Comparison of ENCODE assay signal across 30 cellular contexts in the genomic region with DNA sequence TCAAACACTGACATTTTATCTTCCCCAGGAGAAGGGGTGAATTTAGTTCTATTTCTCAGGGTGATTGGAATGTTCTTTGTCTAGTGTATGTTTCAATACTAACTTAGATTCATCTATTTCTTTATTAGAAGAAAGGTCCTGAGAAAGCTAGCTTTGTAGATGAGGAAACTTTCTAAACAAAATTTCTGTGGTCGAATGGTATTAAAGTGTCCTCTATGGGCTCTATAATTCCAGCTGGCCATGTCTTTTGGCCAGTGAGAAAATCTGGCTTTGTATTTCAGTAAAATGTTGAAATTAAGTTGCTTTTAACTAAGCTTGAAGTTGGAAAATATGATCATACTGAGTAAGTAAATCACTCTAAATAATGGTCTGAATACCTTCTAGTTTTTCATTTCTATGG.
"Had no signal": no experiment of that assay in that cellular context is flagged by ENCODE, and none has a peak within 500 bp of the region (broad histone marks: within the 10 kb centered on the region; RNA-seq: fewer than 3 reads in every experiment).

No MANE protein-coding gene starts in this region.

- H3K27ac Mint-ChIP-seq: activated CD4-positive, alpha-beta memory T cell treated with anti-CD3 and anti-CD28 coated beads for 36 hours; activated CD4-positive, alpha-beta T cell treated with anti-CD3 and anti-CD28 coated beads for 36 hours; activated CD4-positive, alpha-beta T cell treated with anti-CD3 and anti-CD28 coated beads, Interleukin-2, amount 10 ng/mL, durations not matched to agents 24 days and 14 days; activated CD8-positive, alpha-beta memory T cell treated with anti-CD3 and anti-CD28 coated beads, Interleukin-2, amount 10 ng/mL, durations not matched to agents 7 days and 5 days; activated CD8-positive, alpha-beta T cell treated with anti-CD3 and anti-CD28 coated beads, Interleukin-2, amount 10 ng/mL, durations not matched to agents 7 days and 5 days; activated naive CD4-positive, alpha-beta T cell treated with anti-CD3 and anti-CD28 coated beads, Interleukin-2, amount 10 ng/mL, durations not matched to agents 7 days and 5 days; activated naive CD4-positive, alpha-beta T cell treated with anti-CD3 and anti-CD28 coated beads, Interleukin-2, amount 50 U/mL, for 72 hours; activated naive CD8-positive, alpha-beta T cell treated with anti-CD3 and anti-CD28 coated beads, Interleukin-2, amount 10 ng/mL, durations not matched to agents 7 days and 5 days; brain; T-helper 17 cell had no signal

- H3K36me3 Mint-ChIP-seq: activated CD4-positive, alpha-beta memory T cell treated with anti-CD3 and anti-CD28 coated beads for 36 hours; activated CD8-positive, alpha-beta memory T cell treated with anti-CD3 and anti-CD28 coated beads, Interleukin-2, amount 10 ng/mL, durations not matched to agents 7 days and 5 days; activated naive CD4-positive, alpha-beta T cell treated with anti-CD3 and anti-CD28 coated beads, Interleukin-2, amount 10 ng/mL, durations not matched to agents 7 days and 5 days; activated naive CD4-positive, alpha-beta T cell treated with anti-CD3 and anti-CD28 coated beads, Interleukin-2, amount 50 U/mL, for 72 hours; activated naive CD8-positive, alpha-beta T cell treated with anti-CD3 and anti-CD28 coated beads, Interleukin-2, amount 10 ng/mL, durations not matched to agents 7 days and 5 days; brain had no signal

- H3K9me3 Mint-ChIP-seq: activated CD4-positive, alpha-beta memory T cell treated with anti-CD3 and anti-CD28 coated beads for 36 hours; activated CD4-positive, alpha-beta T cell treated with anti-CD3 and anti-CD28 coated beads, Interleukin-2, amount 10 ng/mL, durations not matched to agents 24 days and 14 days; activated naive CD4-positive, alpha-beta T cell treated with anti-CD3 and anti-CD28 coated beads, Interleukin-2, amount 10 ng/mL, durations not matched to agents 7 days and 5 days; activated naive CD4-positive, alpha-beta T cell treated with anti-CD3 and anti-CD28 coated beads, Interleukin-2, amount 50 U/mL, for 72 hours; activated naive CD8-positive, alpha-beta T cell treated with anti-CD3 and anti-CD28 coated beads, Interleukin-2, amount 10 ng/mL, durations not matched to agents 7 days and 5 days; brain had no signal

- H3K27ac ChIP-seq: ascending aorta, breast epithelium, cardiac muscle cell, colonic mucosa, epithelial cell of prostate, esophagus squamous epithelium, gastroesophageal sphincter, heart right ventricle had no signal

- H3K27me3 ChIP-seq: ascending aorta, breast epithelium, cardiac muscle cell, colonic mucosa, esophagus squamous epithelium, gastroesophageal sphincter, heart right ventricle had no signal

- H3K4me1 ChIP-seq: breast epithelium, colonic mucosa, heart right ventricle had no signal

- H3K4me1 Mint-ChIP-seq: activated CD4-positive, alpha-beta T cell treated with anti-CD3 and anti-CD28 coated beads for 36 hours; activated CD4-positive, alpha-beta T cell treated with anti-CD3 and anti-CD28 coated beads, Interleukin-2, amount 10 ng/mL, durations not matched to agents 24 days and 14 days; activated CD8-positive, alpha-beta memory T cell treated with anti-CD3 and anti-CD28 coated beads, Interleukin-2, amount 10 ng/mL, durations not matched to agents 7 days and 5 days; activated naive CD4-positive, alpha-beta T cell treated with anti-CD3 and anti-CD28 coated beads, Interleukin-2, amount 10 ng/mL, durations not matched to agents 7 days and 5 days; activated naive CD8-positive, alpha-beta T cell treated with anti-CD3 and anti-CD28 coated beads, Interleukin-2, amount 10 ng/mL, durations not matched to agents 7 days and 5 days; brain; T-helper 17 cell had no signal

- ATAC-seq: activated CD4-positive, alpha-beta T cell treated with anti-CD3 and anti-CD28 coated beads for 36 hours; activated CD8-positive, alpha-beta memory T cell treated with anti-CD3 and anti-CD28 coated beads, Interleukin-2, amount 10 ng/mL, durations not matched to agents 7 days and 5 days; activated CD8-positive, alpha-beta T cell treated with anti-CD3 and anti-CD28 coated beads, Interleukin-2, amount 10 ng/mL, durations not matched to agents 7 days and 5 days; gastroesophageal sphincter; heart right ventricle; T-helper 17 cell had no signal

- H3K4me3 Mint-ChIP-seq: activated CD4-positive, alpha-beta memory T cell treated with anti-CD3 and anti-CD28 coated beads for 36 hours; activated CD4-positive, alpha-beta T cell treated with anti-CD3 and anti-CD28 coated beads for 36 hours; activated CD4-positive, alpha-beta T cell treated with anti-CD3 and anti-CD28 coated beads, Interleukin-2, amount 10 ng/mL, durations not matched to agents 24 days and 14 days; activated CD8-positive, alpha-beta memory T cell treated with anti-CD3 and anti-CD28 coated beads, Interleukin-2, amount 10 ng/mL, durations not matched to agents 7 days and 5 days; activated CD8-positive, alpha-beta T cell treated with anti-CD3 and anti-CD28 coated beads, Interleukin-2, amount 10 ng/mL, durations not matched to agents 7 days and 5 days; activated naive CD4-positive, alpha-beta T cell treated with anti-CD3 and anti-CD28 coated beads, Interleukin-2, amount 10 ng/mL, durations not matched to agents 7 days and 5 days; activated naive CD8-positive, alpha-beta T cell treated with anti-CD3 and anti-CD28 coated beads, Interleukin-2, amount 10 ng/mL, durations not matched to agents 7 days and 5 days; brain; T-helper 17 cell had no signal

- H3K36me3 ChIP-seq: ascending aorta, breast epithelium, cardiac muscle cell, colonic mucosa, esophagus squamous epithelium, gastroesophageal sphincter, heart right ventricle had no signal

- H3K4me3 ChIP-seq: ascending aorta, breast epithelium, cardiac muscle cell, colonic mucosa, esophagus squamous epithelium, gastroesophageal sphincter, heart right ventricle had no signal

- H3K9me3 ChIP-seq: ascending aorta, breast epithelium, colonic mucosa, esophagus squamous epithelium, gastroesophageal sphincter had no signal

- DNase-seq: activated CD4-positive, alpha-beta memory T cell treated with anti-CD3 and anti-CD28 coated beads for 36 hours; activated CD4-positive, alpha-beta T cell treated with anti-CD3 and anti-CD28 coated beads for 36 hours; activated CD4-positive, CD25-positive, alpha-beta regulatory T cell; activated CD4-positive, CD25-positive, alpha-beta regulatory T cell treated with anti-CD3 and anti-CD28 coated beads, Interleukin-2, amount 50 U/mL, for 72 hours; activated CD8-positive, alpha-beta memory T cell treated with anti-CD3 and anti-CD28 coated beads, Interleukin-2, amount 10 ng/mL, durations not matched to agents 7 days and 5 days; activated CD8-positive, alpha-beta memory T cell treated with anti-CD3 and anti-CD28 coated beads, Interleukin-2, amount 50 U/mL, for 4 hours; activated CD8-positive, alpha-beta T cell treated with anti-CD3 and anti-CD28 coated beads, Interleukin-2, amount 10 ng/mL, durations not matched to agents 7 days and 5 days; activated gamma-delta T cell; activated naive CD4-positive, alpha-beta T cell; activated naive CD4-positive, alpha-beta T cell treated with anti-CD3 and anti-CD28 coated beads, Interleukin-2, amount 10 ng/mL, durations not matched to agents 7 days and 5 days; activated naive CD8-positive, alpha-beta T cell treated with anti-CD3 and anti-CD28 coated beads, Interleukin-2, amount 10 ng/mL, durations not matched to agents 7 days and 5 days; activated T-cell treated with anti-CD3 and anti-CD28 coated beads, Interleukin-2, amount 50 U/mL, for 1 hour; activated T-cell treated with anti-CD3 and anti-CD28 coated beads, Interleukin-2, amount 50 U/mL, for 48 hours; central memory CD4-positive, alpha-beta T cell; cerebellar nuclear complex; colonic mucosa; effector CD8-positive, alpha-beta T cell; esophagus squamous epithelium; foreskin melanocyte; heart right ventricle; T-helper 1 cell; T-helper 17 cell had no signal

- H3K27me3 Mint-ChIP-seq: brain had no signal
